Comparison of ENCODE assay signal across 19 cellular contexts in the genomic region with DNA sequence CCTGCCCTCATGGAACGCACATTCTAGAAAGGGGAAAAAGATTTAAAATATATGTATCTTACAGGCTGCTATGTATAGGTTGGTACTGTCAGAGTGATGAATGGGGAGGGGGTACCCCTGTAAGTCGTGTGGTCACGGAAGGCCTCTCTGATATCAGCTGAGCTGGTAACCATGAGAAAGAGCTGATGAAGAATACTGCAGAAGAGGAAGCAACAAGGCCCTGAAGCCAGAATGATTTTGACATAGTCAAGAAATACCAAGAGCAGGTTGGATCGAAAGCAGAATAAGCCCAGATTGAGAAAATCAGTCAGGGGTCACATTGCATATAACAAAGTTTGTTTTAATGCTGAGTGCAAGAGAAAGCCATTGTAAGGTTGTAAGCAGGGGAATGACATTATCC.
DNase-seq lines count a peak whose midpoint lies in the region; ATAC-seq lines count a peak whose summit lies in the region.
"Had no signal": no experiment of that assay in that cellular context is flagged by ENCODE, and none has a peak within 500 bp of the region (broad histone marks: within the 10 kb centered on the region; RNA-seq: fewer than 3 reads in every experiment).

No MANE protein-coding gene starts in this region.

- H3K27me3 Mint-ChIP-seq in stimulated activated naive CD8-positive, alpha-beta T cell treated with anti-CD3 and anti-CD28 coated beads, Interleukin-15, Interleukin-2, amounts not matched to agents 100 ng/mL and 50 ng/mL, for 24 hours = no peaks in the 10 kb centered on the region

- DNase-seq in NOMO-1 (lab: John Stamatoyannopoulos, UW; ENCODE audit: unreplicated experiment in 2 of 2) = peak; percentile 20 to 59
- no peak for DNase-seq in NOMO-1 treated with dmso at 0.1 percent for 144 hours (lab: John Stamatoyannopoulos, UW; ENCODE audit: unreplicated experiment)
- DNase-seq in stimulated activated naive CD8-positive, alpha-beta T cell treated with anti-CD3 and anti-CD28 coated beads, Interleukin-15, Interleukin-2, amounts not matched to agents 100 U/mL and 50 U/mL, for 24 hours = no peak
- DNase-seq in effector memory CD4-positive, alpha-beta T cell = no peak
- DNase-seq in LoVo (ENCODE audit: low spot score) = no peak
- DNase-seq in NCI-H82 (lab: John Stamatoyannopoulos, UW) = no peak
- DNase-seq: aorta; caudate nucleus; dorsolateral prefrontal cortex; foreskin fibroblast; HFFc6; left ventricle myocardium inferior; mucosa of descending colon; NCI-H1417 treated with DMSO at 0.1 percent for 48 hours; NCI-H2107; NCI-H510A; stimulated activated CD4-positive, alpha-beta T cell treated with anti-CD3 and anti-CD28 coated beads, Interleukin-4, amount 100 ng/mL, for 1 hour had no signal

- peak overlapping the region; percentile 27 for H3K27ac ChIP-seq in effector memory CD4-positive, alpha-beta T cell (ENCODE audit: insufficient read depth, low read length, poor library complexity, severe bottlenecking)
- H3K27ac ChIP-seq: dorsolateral prefrontal cortex, left ventricle myocardium inferior had no signal

- H3K36me3 Mint-ChIP-seq in stimulated activated naive CD8-positive, alpha-beta T cell treated with anti-CD3 and anti-CD28 coated beads, Interleukin-15, Interleukin-2, amounts not matched to agents 100 ng/mL and 50 ng/mL, for 24 hours (ENCODE audit: low read depth) = peaks cover 51% of the 10 kb centered on the region

- peaks cover 73% of the 10 kb centered on the region for H3K4me1 Mint-ChIP-seq in stimulated activated naive CD8-positive, alpha-beta T cell treated with anti-CD3 and anti-CD28 coated beads, Interleukin-15, Interleukin-2, amounts not matched to agents 100 ng/mL and 50 ng/mL, for 24 hours (ENCODE audit: low read depth)

- peaks cover 21% of the 10 kb centered on the region for H3K9me3 Mint-ChIP-seq in stimulated activated naive CD8-positive, alpha-beta T cell treated with anti-CD3 and anti-CD28 coated beads, Interleukin-15, Interleukin-2, amounts not matched to agents 100 ng/mL and 50 ng/mL, for 24 hours
- H3K9me3 Mint-ChIP-seq: HFFc6 had no signal

- peak overlapping the region; percentile 18 for H3K27ac Mint-ChIP-seq in stimulated activated naive CD8-positive, alpha-beta T cell treated with anti-CD3 and anti-CD28 coated beads, Interleukin-15, Interleukin-2, amounts not matched to agents 100 ng/mL and 50 ng/mL, for 24 hours
- H3K27ac Mint-ChIP-seq: HFFc6 had no signal

- ATAC-seq in stimulated activated naive CD8-positive, alpha-beta T cell treated with anti-CD3 and anti-CD28 coated beads, Interleukin-15, Interleukin-2, amounts not matched to agents 100 U/mL and 50 U/mL, for 24 hours = no peak
- no peak for ATAC-seq in GM18519 (IDR thresholded peaks at IDR 0.05; ENCODE audit: low FRiP score, unreplicated experiment)
- ATAC-seq: mucosa of descending colon had no signal

- no peaks in the 10 kb centered on the region for H3K27me3 ChIP-seq in effector memory CD4-positive, alpha-beta T cell (replicated peaks; ENCODE audit: control insufficient read depth, insufficient read depth, low read length, poor library complexity, severe bottlenecking)
- H3K27me3 ChIP-seq: dorsolateral prefrontal cortex had no signal

- peaks cover 26% of the 10 kb centered on the region for H3K36me3 ChIP-seq in effector memory CD4-positive, alpha-beta T cell (ENCODE audit: control insufficient read depth, insufficient read depth, low read length)

- H3K4me3 ChIP-seq in effector memory CD4-positive, alpha-beta T cell (ENCODE audit: insufficient read depth, low read depth, low read length, poor library complexity, severe bottlenecking) = no peak overlapping the region
- H3K4me3 ChIP-seq: dorsolateral prefrontal cortex, left ventricle myocardium inferior, mucosa of descending colon had no signal

- no peak overlapping the region for H3K4me3 Mint-ChIP-seq in stimulated activated naive CD8-positive, alpha-beta T cell treated with anti-CD3 and anti-CD28 coated beads, Interleukin-15, Interleukin-2, amounts not matched to agents 100 ng/mL and 50 ng/mL, for 24 hours
- H3K4me3 Mint-ChIP-seq: HFFc6 had no signal

- no peaks in the 10 kb centered on the region for H3K9me3 ChIP-seq in effector memory CD4-positive, alpha-beta T cell (ENCODE audit: control insufficient read depth, low read length)
- H3K9me3 ChIP-seq: mucosa of descending colon had no signal

- peaks cover 10% of the 10 kb centered on the region for H3K4me1 ChIP-seq in effector memory CD4-positive, alpha-beta T cell (ENCODE audit: control insufficient read depth, insufficient read depth, low read length, poor library complexity, severe bottlenecking)

Comparison
In these comparisons a context has a peak if more than half of its experiments do, and no peak if none do; other contexts are left out.
1. DNase-seq: peak in NOMO-1 (2 of 2); none in NOMO-1 treated with dmso at 0.1 percent for 144 hours (single experiment), stimulated activated naive CD8-positive, alpha-beta T cell treated with anti-CD3 and anti-CD28 coated beads, Interleukin-15, Interleukin-2, amounts not matched to agents 100 U/mL and 50 U/mL, for 24 hours (single experiment), effector memory CD4-positive, alpha-beta T cell (0 of 3), LoVo (single experiment) and NCI-H82 (single experiment).